ENCODE assay signal across 8 cellular contexts in the genomic region with DNA sequence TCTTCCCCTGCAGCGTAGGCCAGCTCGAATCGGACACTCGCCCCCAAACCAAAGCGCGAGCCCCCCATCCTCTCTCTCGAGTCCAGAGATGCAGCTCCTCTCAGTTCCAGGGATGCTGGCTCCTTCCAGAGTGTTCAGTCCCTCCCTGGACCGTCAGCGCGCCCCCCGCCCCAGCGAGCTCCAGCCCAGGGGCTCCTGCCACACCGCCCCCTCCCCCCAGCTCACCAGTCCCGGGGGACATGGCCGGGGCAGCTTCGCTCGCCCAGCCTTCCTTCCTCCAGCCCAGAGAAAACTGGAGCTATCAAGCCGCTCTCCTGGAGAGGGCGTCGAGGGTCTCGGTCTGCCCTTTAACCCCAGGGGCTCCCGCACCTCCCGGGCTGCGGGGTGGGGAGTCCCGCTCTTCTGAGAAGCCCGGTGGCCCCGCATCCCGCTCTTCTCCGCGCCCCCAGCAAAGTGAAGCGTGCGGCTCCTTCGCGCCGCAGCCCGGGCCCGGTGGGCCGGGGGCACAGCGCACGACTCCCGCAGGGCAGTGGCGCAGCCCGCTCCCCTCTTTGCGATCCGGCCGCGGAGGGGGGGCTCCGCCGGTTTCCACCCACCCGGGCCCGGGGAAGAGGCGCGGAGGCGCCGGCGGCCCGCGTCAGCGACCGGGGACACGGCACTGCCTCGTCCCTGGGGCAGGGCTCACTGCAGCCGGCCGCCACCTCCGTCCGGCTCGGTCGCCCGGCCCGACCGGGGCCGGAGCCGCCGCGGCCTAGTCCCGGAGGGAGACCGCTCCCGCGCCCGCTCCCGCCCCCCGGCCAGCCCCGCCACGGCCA. TPM values are rescaled to one million over a fixed set of nuclear protein-coding genes. Genes with fewer than 3 reads are reported as not detected.
A peak's percentile ranks its signal among the peaks of the same experiment; 100 is the strongest.
DNase-seq lines count a peak whose midpoint lies in the region; ATAC-seq and TF ChIP-seq lines count a peak whose summit lies in the region.

No MANE protein-coding gene starts in this region.

- H3K27ac ChIP-seq in AG04450 (ENCODE audit: low read depth, low read length): peak overlapping the region; percentile 63

- in situ Hi-C loops in astrocyte of the cerebellum (cut with HindIII; ENCODE audit: low sequenced_read_pairs): no loop called here
- in situ Hi-C loops in GM13977 (cut with MboI; ENCODE audit: low pct_unique_long_range_greater_than_20kb, low sequenced_read_pairs, unreplicated experiment): no loop called here

- H3K27me3 ChIP-seq in AG04450 (ENCODE audit: control insufficient read depth, insufficient read depth, low read length): peaks cover 2% of the 10 kb centered on the region

- TF ChIP-seq CTCF in AG04450 (IDR thresholded peaks at IDR 0.05; ENCODE audit: low read depth, low read length) (no peak), astrocyte of the cerebellum (IDR thresholded peaks at IDR 0.05; ENCODE audit: low read depth, low read length, missing control alignments) (no peak), GM13977 (IDR thresholded peaks at IDR 0.05; ENCODE audit: extremely low read depth, insufficient read depth, missing control alignments) (no peak)

- ATAC-seq in GM18867 (IDR thresholded peaks at IDR 0.05; ENCODE audit: unreplicated experiment): peak; percentile 49
- ATAC-seq in HG03066 (IDR thresholded peaks at IDR 0.05; ENCODE audit: low read depth, unreplicated experiment): peak; percentile 33
- peak; percentile 42 for ATAC-seq in SK-N-SH treated with all-trans-retinoic acid at 6 μM for 48 hours

- H3K4me3 ChIP-seq in AG04450 (ENCODE audit: low read depth, low read length) (peak overlapping the region; percentile 77), astrocyte of the cerebellum (ENCODE audit: low read depth, low read length) (peak overlapping the region; percentile 83), iPS-11a (ENCODE audit: low read depth, low read length) (peak overlapping the region; percentile 72), skeletal muscle cell (ENCODE audit: low read depth, low read length) (peak overlapping the region; percentile 94)

- no peak for DNase-seq in AG04450 (ENCODE audit: low read depth, low spot score)
- no peak for DNase-seq in astrocyte of the cerebellum (ENCODE audit: low read depth)
- DNase-seq in skeletal muscle cell (ENCODE audit: low read depth): no peak
- no peak for DNase-seq in GM13977 (ENCODE audit: low spot score)

- H3K9me3 ChIP-seq in AG04450 (ENCODE audit: control insufficient read depth, insufficient read depth, low read length): no peaks in the 10 kb centered on the region

- CTCF ChIA-PET in AG04450 (lab: Charles Lee): interaction anchor here (0.9 to 2.8 kb wide), 2 partner anchors 187 to 269 kb away, joined by 5 to 15 read pairs; no protein-coding TSS in a partner anchor

- POLR2A ChIA-PET in AG04450 (lab: Yijun Ruan, JAX): interaction anchor here (0.8 to 1.6 kb wide), 3 partner anchors 33 to 222 kb away, joined by 3 to 11 read pairs (median 8); partner anchors contain the start of genes GPBP1 and SETD9

TF ChIP-seq in SK-N-SH treated with all-trans-retinoic acid at 6 μM for 48 hours, 23 proteins besides CTCF, POLR2A, EP300 and RAD21 (continues in another document):
- TF ChIP-seq ARNTL (CRISPR knock-in tag; IDR thresholded peaks at IDR 0.05; ENCODE audit: borderline replicate concordance, low read depth): no peak
- TF ChIP-seq CSRNP3 (CRISPR knock-in tag; IDR thresholded peaks at IDR 0.05): no peak
- TF ChIP-seq ZC3H10 (CRISPR knock-in tag; IDR thresholded peaks at IDR 0.05): no peak
- TF ChIP-seq POU6F1 (CRISPR knock-in tag; IDR thresholded peaks at IDR 0.05; ENCODE audit: borderline replicate concordance, low read depth): no peak
- no peak for TF ChIP-seq OSR1 (CRISPR knock-in tag; IDR thresholded peaks at IDR 0.05)
- no peak for TF ChIP-seq ZFP3 (CRISPR knock-in tag; IDR thresholded peaks at IDR 0.05)
- no peak for TF ChIP-seq GLIS3 (CRISPR knock-in tag; IDR thresholded peaks at IDR 0.05)
- TF ChIP-seq CSDC2 (CRISPR knock-in tag; IDR thresholded peaks at IDR 0.05): no peak
- no peak for TF ChIP-seq CREB5 (CRISPR knock-in tag; IDR thresholded peaks at IDR 0.05; ENCODE audit: low read depth)
- no peak for TF ChIP-seq RARB (CRISPR knock-in tag; IDR thresholded peaks at IDR 0.05)
- TF ChIP-seq PPARA (CRISPR knock-in tag; IDR thresholded peaks at IDR 0.05; ENCODE audit: borderline replicate concordance): no peak
- no peak for TF ChIP-seq TSHZ2 (CRISPR knock-in tag; IDR thresholded peaks at IDR 0.05)
- TF ChIP-seq ISL1 (CRISPR knock-in tag; IDR thresholded peaks at IDR 0.05): no peak
- TF ChIP-seq PATZ1 (CRISPR knock-in tag; IDR thresholded peaks at IDR 0.05; ENCODE audit: borderline replicate concordance): no peak

RNA-seq across cellular contexts. Expression of gene MIER3, which starts 0.6 kb away (rescaled TPM):
- 14.0 and 19.4 TPM in 2 replicates for polyA plus RNA-seq in AG04450 (2011; rRNA removed)
- polyA minus RNA-seq in AG04450 (2011; rRNA and poly(A)+ RNA removed): 20.3 and 25.4 TPM in 2 replicates

RNA-seq across cellular contexts. Expression of gene SETD9, which starts 41.9 kb away (rescaled TPM):
- polyA plus RNA-seq in AG04450 (2011; rRNA removed): 8.6 and 12.1 TPM in 2 replicates
- 2.5 and 5.9 TPM in 2 replicates for polyA minus RNA-seq in AG04450 (2011; rRNA and poly(A)+ RNA removed)
